8 cellular contexts compared by ENCODE assay signal in genomic region chr9:133403766-133404439, GRCh38. TPM values are rescaled to one million over a fixed set of nuclear protein-coding genes. Genes with fewer than 3 reads are reported as not detected.
A peak's percentile ranks its signal among the peaks of the same experiment; 100 is the strongest.
DNase-seq lines count a peak whose midpoint lies in the region; ATAC-seq and TF ChIP-seq lines count a peak whose summit lies in the region.

No MANE protein-coding gene starts in this region.

- no peak overlapping the region for H3K4me2 ChIP-seq in mesenchymal stem cell (ENCODE audit: low read length, poor library complexity, severe bottlenecking)

- peaks cover 10% of the 10 kb centered on the region for H3K79me1 ChIP-seq in mesenchymal stem cell (replicated peaks; ENCODE audit: low read length, poor library complexity, severe bottlenecking)

- H2BK15ac ChIP-seq in mesenchymal stem cell (ENCODE audit: low read depth, poor library complexity, severe bottlenecking), result no peak overlapping the region

- no peak overlapping the region for H2BK120ac ChIP-seq in mesenchymal stem cell (ENCODE audit: low read depth, low read length)

- no peak overlapping the region for H3K4me3 ChIP-seq in heart right ventricle
- no peak overlapping the region for H3K4me3 ChIP-seq in mesenchymal stem cell (ENCODE audit: insufficient read depth in 1 of 2, low read depth in 1 of 2, low read length in 2 of 2)
- no peak overlapping the region for H3K4me3 ChIP-seq in tibial artery

- ATAC-seq in heart right ventricle, result no peak
- no peak for ATAC-seq in Right ventricle myocardium superior (ENCODE audit: poor library complexity)

- no peak overlapping the region for H4K91ac ChIP-seq in mesenchymal stem cell (ENCODE audit: low read length)

- no peak overlapping the region for H3K18ac ChIP-seq in mesenchymal stem cell (ENCODE audit: low read depth in 1 of 2, low read length in 2 of 2)

- no peak overlapping the region for H3K23ac ChIP-seq in mesenchymal stem cell (ENCODE audit: low read length in 2 of 2)

- H3K4me1 ChIP-seq in heart right ventricle (peaks cover 0 to 13% (median 0%) of the 10 kb centered on the region in 9 donors), mesenchymal stem cell (ENCODE audit: control insufficient read depth, insufficient read depth, low read depth, low read length) (peaks cover 7% of the 10 kb centered on the region), tibial artery (no peaks in the 10 kb centered on the region)

- no peak overlapping the region for H2AK5ac ChIP-seq in mesenchymal stem cell (ENCODE audit: low read length, severe bottlenecking)

- H3K9ac ChIP-seq in mesenchymal stem cell (ENCODE audit: low read length), result no peak overlapping the region

- H3K9me3 ChIP-seq in heart right ventricle (no peaks in the 10 kb centered on the region), mesenchymal stem cell (ENCODE audit: control insufficient read depth, low read length) (no peaks in the 10 kb centered on the region), tibial artery (no peaks in the 10 kb centered on the region)

- H3K36me3 ChIP-seq in heart right ventricle (peaks cover 0 to 57% (median 23%) of the 10 kb centered on the region in 9 donors), mesenchymal stem cell (ENCODE audit: control insufficient read depth in 1 of 2, insufficient read depth in 2 of 2, low read depth in 1 of 2, low read length in 2 of 2) (peaks cover 36 to 77% of the 10 kb centered on the region in 2 experiments), tibial artery (peaks cover 20 to 87% (median 37%) of the 10 kb centered on the region in 3 donors)

- no peak overlapping the region for H2BK5ac ChIP-seq in mesenchymal stem cell (ENCODE audit: low read depth, low read length, poor library complexity, severe bottlenecking)

- H3K27ac ChIP-seq in heart right ventricle (no peak overlapping the region), mesenchymal stem cell (ENCODE audit: low read length, poor library complexity, severe bottlenecking) (no peak overlapping the region), tibial artery (no peak overlapping the region)

- no peak overlapping the region for H2AFZ ChIP-seq in mesenchymal stem cell (ENCODE audit: low read depth, low read length)

- H3K4ac ChIP-seq in mesenchymal stem cell (ENCODE audit: low read depth in 1 of 2, low read length in 2 of 2), result no peak overlapping the region

- no peak overlapping the region for H3K14ac ChIP-seq in mesenchymal stem cell (ENCODE audit: low read length in 2 of 2)

- intact Hi-C loops in heart right ventricle (cut with DNase I) (loop anchor here in 4 of 10 donors (10.0 kb wide), 2 partner anchors 219 to 321 kb away; no protein-coding TSS in a partner anchor), Right ventricle myocardium superior (cut with DNase I) (no loop called here), tibial artery (cut with DNase I; ENCODE audit: low total_unique reads) (no loop called here)

- H2BK12ac ChIP-seq in mesenchymal stem cell (ENCODE audit: low read length in 2 of 2), result no peak overlapping the region

- DNase-seq in heart right ventricle (no peak), Right ventricle myocardium superior (no peak), T-helper 1 cell (peak in 4 of 5 donors; percentile 41 to 56 (median 49)), astrocyte of the hippocampus (ENCODE audit: low read depth, low spot score) (peak; percentile 21), mesenchymal stem cell (peak; percentile 7), tibial artery (no peak), NCI-H524 treated with DMSO at 0.1 percent for 48 hours (lab: John Stamatoyannopoulos, UW) (no peak), LoVo (ENCODE audit: low spot score) (no peak)

- H3K27me3 ChIP-seq in heart right ventricle (no peaks in the 10 kb centered on the region), mesenchymal stem cell (ENCODE audit: control insufficient read depth in 1 of 2, insufficient read depth in 1 of 2, low read length in 2 of 2) (no peaks in the 10 kb centered on the region), tibial artery (no peaks in the 10 kb centered on the region)

- H4K8ac ChIP-seq in mesenchymal stem cell (ENCODE audit: low read length), result no peak overlapping the region

- 82 to 83% methylated on average over 14 of the region's 14 CpGs for WGBS in heart right ventricle, 2 donors
- 86% methylated on average over 14 of the region's 14 CpGs for WGBS in mesenchymal stem cell

- peak in 7 of 9 donors; percentile 38 to 62 (median 48) for TF ChIP-seq CTCF in heart right ventricle (IDR thresholded peaks at IDR 0.05)
- TF ChIP-seq CTCF in tibial artery (IDR thresholded peaks at IDR 0.05), result peak; percentile 6 to 20

RNA-seq across cellular contexts. Expression of gene REXO4, which starts 13.9 kb away (rescaled TPM):
- 10 to 100 TPM in 8 of 10 donors, 1 to 10 TPM in 2; 9.3 to 20.8 (median 10.9) TPM for total RNA-seq in heart right ventricle
- 10 to 100 TPM; 11.8 to 19.1 TPM for polyA plus RNA-seq in heart right ventricle
- 18.0 TPM for total RNA-seq in Right ventricle myocardium superior
- 21.3 TPM for polyA plus RNA-seq in mesenchymal stem cell (2013, experiment 1 of 2)
- polyA plus RNA-seq in mesenchymal stem cell (2013, experiment 2 of 2), result 21.1 TPM

RNA-seq across cellular contexts. Expression of gene ADAMTS13, which starts 18.3 kb away (rescaled TPM):
- 1 to 10 TPM; 2.2 to 4.8 (median 3.5) TPM for total RNA-seq in heart right ventricle
- polyA plus RNA-seq in heart right ventricle, result 10 to 100 TPM in 1 of 2 donors, 1 to 10 TPM in 1; 1.5 to 17.8 TPM
- total RNA-seq in Right ventricle myocardium superior, result 2.8 TPM
- polyA plus RNA-seq in mesenchymal stem cell (2013, experiment 1 of 2), result 4.5 TPM
- polyA plus RNA-seq in mesenchymal stem cell (2013, experiment 2 of 2), result 3.9 TPM

RNA-seq across cellular contexts. Expression of gene STKLD1, which starts 27.7 kb away (rescaled TPM):
- total RNA-seq in heart right ventricle (1 to 10 TPM in 3 of 10 donors, under 1 TPM in 5, not detected in 2; 0.20 to 1.7 (median 0.68) TPM), Right ventricle myocardium superior (0.27 TPM)
- 1 to 10 TPM in 1 of 2 donors, under 1 TPM in 1; 0.17 to 1.5 TPM for polyA plus RNA-seq in heart right ventricle
- 0.99 TPM for polyA plus RNA-seq in mesenchymal stem cell (2013, experiment 1 of 2)
- 0.55 TPM for polyA plus RNA-seq in mesenchymal stem cell (2013, experiment 2 of 2)

RNA-seq across cellular contexts. Expression of gene SURF4, which starts 28.0 kb away (rescaled TPM):
- total RNA-seq in heart right ventricle (100 to 1,000 TPM in 1 of 10 donors, 10 to 100 TPM in 9; 56.1 to 104 (median 64.2) TPM), Right ventricle myocardium superior (58.3 TPM)
- 100 to 1,000 TPM in 1 of 2 donors, 10 to 100 TPM in 1; 21.5 to 113 TPM for polyA plus RNA-seq in heart right ventricle
- polyA plus RNA-seq in mesenchymal stem cell (2013, experiment 1 of 2), result 275 TPM
- 281 TPM for polyA plus RNA-seq in mesenchymal stem cell (2013, experiment 2 of 2)

RNA-seq across cellular contexts. Expression of gene SURF2, which starts 47.6 kb away (rescaled TPM):
- total RNA-seq in heart right ventricle (10 to 100 TPM in 9 of 10 donors, 1 to 10 TPM in 1; 9.7 to 16.0 (median 14.1) TPM), Right ventricle myocardium superior (14.0 TPM)
- polyA plus RNA-seq in heart right ventricle, result 10 to 100 TPM; 31.5 to 44.8 TPM
- 23.7 TPM for polyA plus RNA-seq in mesenchymal stem cell (2013, experiment 1 of 2)
- polyA plus RNA-seq in mesenchymal stem cell (2013, experiment 2 of 2), result 24.2 TPM

Comparison
In these comparisons a context has a peak if more than half of its experiments do, and no peak if none do; other contexts are left out.
1. DNase-seq: peak in T-helper 1 cell (4 of 5), astrocyte of the hippocampus (single experiment) and mesenchymal stem cell (single experiment); none in heart right ventricle (0 of 2), Right ventricle myocardium superior (single experiment), tibial artery (0 of 2), NCI-H524 treated with DMSO at 0.1 percent for 48 hours (single experiment) and LoVo (single experiment).